In genomic region chr10:72328045-72328828, GRCh38 we compare ENCODE assay signal across 8 cellular contexts. TPM values are rescaled to one million over a fixed set of nuclear protein-coding genes. Genes with fewer than 3 reads are reported as not detected.
A peak's percentile ranks its signal among the peaks of the same experiment; 100 is the strongest.
DNase-seq lines count a peak whose midpoint lies in the region; ATAC-seq and TF ChIP-seq lines count a peak whose summit lies in the region.

No MANE protein-coding gene starts in this region.

- TF ChIP-seq CTCF in heart left ventricle (IDR thresholded peaks at IDR 0.05) = peak; percentile 50 to 82 (median 70)

- intact Hi-C loops in heart left ventricle (cut with DNase I) = loop anchor here in 7 of 10 donors (2.0 to 10.0 kb wide), 14 partner anchors 51 to 366 kb away; partner anchors contain the start of genes CHST3 (in 1 of the 7) and DDIT4 (in 1 of the 7)

- H3K27me3 Mint-ChIP-seq in activated naive CD8-positive, alpha-beta T cell treated with anti-CD3 and anti-CD28 coated beads, Interleukin-2, amount 50 U/mL, for 24 hours = no peaks in the 10 kb centered on the region

- no peaks in the 10 kb centered on the region for H3K9me3 ChIP-seq in heart left ventricle

- peak overlapping the region in 1 of 12 donors; percentile 7 for H3K4me3 ChIP-seq in heart left ventricle

- ATAC-seq in activated naive CD8-positive, alpha-beta T cell treated with anti-CD3 and anti-CD28 coated beads, Interleukin-2, amount 50 U/mL, for 24 hours = no peak
- peak; percentile 59 to 69 (median 64) for ATAC-seq in heart left ventricle
- no peak for ATAC-seq in HG03280 (IDR thresholded peaks at IDR 0.05; ENCODE audit: unreplicated experiment)
- ATAC-seq in HG03432 (IDR thresholded peaks at IDR 0.05; ENCODE audit: unreplicated experiment) = no peak

- H3K4me3 Mint-ChIP-seq in activated naive CD8-positive, alpha-beta T cell treated with anti-CD3 and anti-CD28 coated beads, Interleukin-2, amount 50 U/mL, for 24 hours = peak overlapping the region; percentile 96

- peak overlapping the region; percentile 99 for H3K27ac Mint-ChIP-seq in activated naive CD8-positive, alpha-beta T cell treated with anti-CD3 and anti-CD28 coated beads, Interleukin-2, amount 50 U/mL, for 24 hours

- no peaks in the 10 kb centered on the region for H3K9me3 Mint-ChIP-seq in activated naive CD8-positive, alpha-beta T cell treated with anti-CD3 and anti-CD28 coated beads, Interleukin-2, amount 50 U/mL, for 24 hours

- WGBS in heart left ventricle, 4 donors = 12 to 26% (median 18%) methylated on average over 9 to 14 of the region's 14 CpGs

- no peaks in the 10 kb centered on the region for H3K36me3 ChIP-seq in heart left ventricle

- H3K27ac ChIP-seq in heart left ventricle = peak overlapping the region; percentile 41 to 80 (median 71)

- peaks cover 82% of the 10 kb centered on the region for H3K4me1 Mint-ChIP-seq in activated naive CD8-positive, alpha-beta T cell treated with anti-CD3 and anti-CD28 coated beads, Interleukin-2, amount 50 U/mL, for 24 hours

- peaks cover 12% of the 10 kb centered on the region for H3K36me3 Mint-ChIP-seq in activated naive CD8-positive, alpha-beta T cell treated with anti-CD3 and anti-CD28 coated beads, Interleukin-2, amount 50 U/mL, for 24 hours (ENCODE audit: low read depth)

- peaks cover 7 to 93% (median 61%) of the 10 kb centered on the region in 12 donors for H3K4me1 ChIP-seq in heart left ventricle

- H3K27me3 ChIP-seq in heart left ventricle = no peaks in the 10 kb centered on the region

- TF ChIP-seq POLR2A in heart left ventricle (IDR thresholded peaks at IDR 0.05) = no peak

- DNase-seq in activated CD8-positive, alpha-beta memory T cell treated with anti-CD3 and anti-CD28 coated beads, Interleukin-2, amount 50 U/mL, for 48 hours = peak; percentile 85
- DNase-seq in activated CD8-positive, alpha-beta memory T cell treated with anti-CD3 and anti-CD28 coated beads, Interleukin-2, amount 50 U/mL, for 4 hours = no peak
- peak; percentile 5 for DNase-seq in NCI-H146 treated with DMSO at 0.1 percent for 48 hours (lab: John Stamatoyannopoulos, UW; ENCODE audit: unreplicated experiment)
- DNase-seq in activated naive CD8-positive, alpha-beta T cell treated with anti-CD3 and anti-CD28 coated beads, Interleukin-2, amount 50 U/mL, for 24 hours = peak; percentile 45
- DNase-seq in heart left ventricle = peak; percentile 76 to 86 (median 79)
- peak; percentile 81 for DNase-seq in putamen (ENCODE audit: low spot score)

RNA-seq across cellular contexts. Expression of gene DNAJB12, which starts 26.5 kb away (rescaled TPM):
- total RNA-seq in heart left ventricle = 10 to 100 TPM; 23.8 to 42.5 (median 29.1) TPM
- polyA plus RNA-seq in heart left ventricle = 10 to 100 TPM; 21.1 to 36.0 TPM

RNA-seq across cellular contexts. Expression of gene DDIT4, which starts 54.5 kb away (rescaled TPM):
- 10 to 100 TPM; 14.6 to 68.2 (median 40.4) TPM for total RNA-seq in heart left ventricle
- 100 to 1,000 TPM in 1 of 2 donors, 10 to 100 TPM in 1; 59.4 to 112 TPM for polyA plus RNA-seq in heart left ventricle

Comparison
In these comparisons a context has a peak if more than half of its experiments do, and no peak if none do; other contexts are left out.
1. ATAC-seq: peak in heart left ventricle (4 of 4); none in activated naive CD8-positive, alpha-beta T cell treated with anti-CD3 and anti-CD28 coated beads, Interleukin-2, amount 50 U/mL, for 24 hours (single experiment), HG03280 (single experiment) and HG03432 (single experiment).